ENCODE assay signal across 17 cellular contexts in the genomic region with DNA sequence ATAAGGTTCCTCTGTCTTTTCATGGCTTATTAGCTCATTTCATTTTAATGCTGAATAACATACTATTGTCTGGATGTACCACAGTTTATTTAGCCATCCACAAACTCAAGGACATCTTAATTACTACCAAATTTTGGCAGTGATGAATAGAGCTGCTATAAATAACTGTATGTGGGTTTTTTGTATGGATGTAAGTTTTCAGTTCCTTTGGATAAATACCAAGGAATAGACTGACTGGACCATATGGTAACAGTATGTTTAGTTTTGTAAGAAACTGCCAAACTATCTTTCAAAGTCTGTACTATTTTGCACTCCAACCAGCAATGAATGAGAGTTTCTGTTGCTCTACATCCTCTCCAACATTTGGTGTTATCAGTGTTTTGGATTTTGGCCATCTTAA.
"Had no signal": no experiment of that assay in that cellular context is flagged by ENCODE, and none has a peak within 500 bp of the region (broad histone marks: within the 10 kb centered on the region; RNA-seq: fewer than 3 reads in every experiment).

No MANE protein-coding gene starts in this region.

- H3K4me1 ChIP-seq: foreskin keratinocyte, spleen, upper lobe of right lung had no signal

- H3K4me3 ChIP-seq: spleen, stomach, thoracic aorta, upper lobe of right lung had no signal

- H3K9me3 ChIP-seq: spleen, stomach, thoracic aorta, upper lobe of right lung had no signal

- H3K27ac ChIP-seq: epithelial cell of prostate, foreskin keratinocyte, spleen, stomach, thoracic aorta, upper lobe of right lung had no signal

- FAIRE-seq: bronchial epithelial cell had no signal

- H3K27me3 ChIP-seq: foreskin keratinocyte, spleen, stomach, upper lobe of right lung had no signal

- H3K36me3 ChIP-seq: stomach, thoracic aorta, upper lobe of right lung had no signal

- DNase-seq: activated CD4-positive, alpha-beta T cell treated with anti-CD3 and anti-CD28 coated beads, Interleukin-2, amount 50 U/mL, for 48 hours; activated naive CD4-positive, alpha-beta T cell treated with anti-CD3 and anti-CD28 coated beads for 36 hours; activated naive CD8-positive, alpha-beta T cell treated with anti-CD3 and anti-CD28 coated beads, Interleukin-2, amount 50 U/mL, for 24 hours; aorta; effector memory CD4-positive, alpha-beta T cell; foreskin keratinocyte; mesendoderm; occipital lobe; spleen; stomach; T1000; upper lobe of right lung had no signal

- ATAC-seq: activated naive CD8-positive, alpha-beta T cell treated with anti-CD3 and anti-CD28 coated beads, Interleukin-2, amount 50 U/mL, for 24 hours; activated T-helper 17 cell treated with anti-CD3 and anti-CD28 coated beads, Interleukin-2, amount 50 U/mL, for 72 hours; foreskin keratinocyte; sciatic nerve; upper lobe of right lung had no signal
